In genomic region chr5:135569755-135570452, GRCh38 we compare ENCODE assay signal across 8 cellular contexts. TPM values are rescaled to one million over a fixed set of nuclear protein-coding genes. Genes with fewer than 3 reads are reported as not detected.
DNase-seq lines count a peak whose midpoint lies in the region; ATAC-seq and TF ChIP-seq lines count a peak whose summit lies in the region.

No MANE protein-coding gene starts in this region.

- H3F3A ChIP-seq in SK-N-SH (replicated peaks; ENCODE audit: insufficient read depth), result no peaks in the 10 kb centered on the region

- intact Hi-C loops in heart right ventricle (cut with DNase I), result loop anchor here in 3 of 10 donors (10.0 kb wide), 2 partner anchors 155 to 645 kb away; no protein-coding TSS in a partner anchor

- TF ChIP-seq EP300 in SK-N-SH (IDR thresholded peaks at IDR 0.05; ENCODE audit: borderline replicate concordance in 1 of 2, low read depth in 1 of 2, low read length in 1 of 2), result no peak

- H3K9me3 ChIP-seq in SK-N-SH (no peaks in the 10 kb centered on the region), heart right ventricle (no peaks in the 10 kb centered on the region)

- peak; percentile 56 for TF ChIP-seq CTCF in SK-N-SH (IDR thresholded peaks at IDR 0.05)
- peak in 7 of 9 donors; percentile 14 to 45 (median 35) for TF ChIP-seq CTCF in heart right ventricle (IDR thresholded peaks at IDR 0.05)

- H3K79me2 ChIP-seq in SK-N-SH (ENCODE audit: insufficient read depth), result no peaks in the 10 kb centered on the region

- H2AFZ ChIP-seq in SK-N-SH (ENCODE audit: low read depth), result no peak overlapping the region

- H3K9ac ChIP-seq in SK-N-SH, result no peak overlapping the region

- CTCF ChIA-PET in SK-N-SH (lab: Yijun Ruan, JAX), result interaction anchor here (0.9 to 25.1 kb wide), 6 partner anchors 10 to 262 kb away, joined by 3 to 409 read pairs (median 136); partner anchors contain the start of gene SLC25A48

- H3K36me3 ChIP-seq in SK-N-SH (replicated peaks in 1 of 2; ENCODE audit: control insufficient read depth in 1 of 2, insufficient read depth in 2 of 2, low read length in 1 of 2) (no peaks in the 10 kb centered on the region), heart right ventricle (no peaks in the 10 kb centered on the region)

- ATAC-seq in heart right ventricle (peak in 3 of 8 donors; percentile 30 to 51 (median 46)), GM18868 (IDR thresholded peaks at IDR 0.05; ENCODE audit: unreplicated experiment) (no peak), HG02885 (IDR thresholded peaks at IDR 0.05; ENCODE audit: poor library complexity, unreplicated experiment) (no peak)

- no peaks in the 10 kb centered on the region for H4K20me1 ChIP-seq in SK-N-SH (ENCODE audit: insufficient read depth)

- no peaks in the 10 kb centered on the region for H3K9me2 ChIP-seq in SK-N-SH

- no peaks in the 10 kb centered on the region for H3K27me3 ChIP-seq in SK-N-SH (ENCODE audit: insufficient read depth)
- peaks cover 0 to 50% (median 16%) of the 10 kb centered on the region in 7 donors for H3K27me3 ChIP-seq in heart right ventricle

- no peaks in the 10 kb centered on the region for H3K4me1 ChIP-seq in SK-N-SH (ENCODE audit: control insufficient read depth in 1 of 2, insufficient read depth in 2 of 2, low read depth in 1 of 2, low read length in 1 of 2)
- H3K4me1 ChIP-seq in heart right ventricle, result no peaks in the 10 kb centered on the region

- POLR2A ChIA-PET in SK-N-SH (lab: Yijun Ruan, JAX), result no interaction called here

- DNase-seq in DMS 273 (lab: John Stamatoyannopoulos, UW; ENCODE audit: unreplicated experiment) (peak; percentile 89), HuH-7.5 (ENCODE audit: low spot score) (peak; percentile 38), SK-N-SH (peak; percentile 51), heart right ventricle (no peak)
- DNase-seq in activated effector memory CD4-positive, alpha-beta T cell treated with Interleukin-2 at 50 U/mL for 16 hours, result no peak
- DNase-seq in NK-92 treated with Interleukin-12 subunit alpha and Interleukin-12 subunit beta, amount 100 ng/mL, for 24 hours (lab: John Stamatoyannopoulos, UW), result no peak

- H3K4me3 ChIP-seq in SK-N-SH (ENCODE audit: low read depth in 2 of 2, low read length in 1 of 2), result no peak overlapping the region
- no peak overlapping the region for H3K4me3 ChIP-seq in heart right ventricle

- no peak overlapping the region for H3K4me2 ChIP-seq in SK-N-SH

- H3K27ac ChIP-seq in SK-N-SH (ENCODE audit: low read depth in 2 of 2, low read length in 1 of 2) (no peak overlapping the region), heart right ventricle (no peak overlapping the region)

- 0 out of 2 replicates have a peak, but pooled peaks have one; percentile 11 for TF ChIP-seq RAD21 in SK-N-SH (IDR thresholded peaks at IDR 0.05; ENCODE audit: low read length)

- WGBS in SK-N-SH (ENCODE audit: low lambda C conversion rate), result 29% methylated on average over 8 of the region's 10 CpGs
- 47 to 51% methylated on average over 10 of the region's 10 CpGs for WGBS in heart right ventricle, 2 donors

TF ChIP-seq in SK-N-SH, 30 proteins besides CTCF, POLR2A, EP300 and RAD21:
- TF ChIP-seq EZH2phosphoT487 (IDR thresholded peaks at IDR 0.05; ENCODE audit: borderline replicate concordance, low read depth) (no peak), SMC3 (IDR thresholded peaks at IDR 0.05; ENCODE audit: low read depth, low read length) (peak; percentile 34), SIN3A (IDR thresholded peaks at IDR 0.05; ENCODE audit: borderline replicate concordance, low read depth, low read length) (no peak), NFIC (IDR thresholded peaks at IDR 0.05; ENCODE audit: borderline replicate concordance) (no peak), FOXM1 (IDR thresholded peaks at IDR 0.05; ENCODE audit: low read depth) (no peak)

RNA-seq across cellular contexts. Expression of gene CXCL14, which starts 8.9 kb away (rescaled TPM):
- 0.05 and 0.08 TPM in 2 replicates for polyA plus RNA-seq in SK-N-SH (2012; rRNA removed)
- 0.04 and 0.09 TPM in 2 replicates for polyA plus RNA-seq in SK-N-SH (2012; cell fraction: cytosol; rRNA removed)
- polyA plus RNA-seq in SK-N-SH (2012; cell fraction: nucleus; rRNA removed), result 0.05 TPM in 2 replicates
- total RNA-seq in heart right ventricle, result 1 to 10 TPM in 3 of 10 donors, under 1 TPM in 7; 0.28 to 2.2 (median 0.51) TPM
- 1 to 10 TPM in 1 of 2 donors, under 1 TPM in 1; 0.30 to 1.2 TPM for polyA plus RNA-seq in heart right ventricle

RNA-seq across cellular contexts. Expression of gene NEUROG1, which starts 34.1 kb away (rescaled TPM):
- polyA plus RNA-seq in SK-N-SH (2012; rRNA removed), result not detected in 2 replicates
- not detected in 2 replicates for polyA plus RNA-seq in SK-N-SH (2012; cell fraction: cytosol; rRNA removed)
- polyA plus RNA-seq in SK-N-SH (2012; cell fraction: nucleus; rRNA removed), result not detected in 2 replicates
- not detected for total RNA-seq in heart right ventricle
- not detected for polyA plus RNA-seq in heart right ventricle

Comparison
In these comparisons a context has a peak if more than half of its experiments do, and no peak if none do; other contexts are left out.
1. DNase-seq: peak in DMS 273 (single experiment), HuH-7.5 (single experiment) and SK-N-SH (single experiment); none in heart right ventricle (0 of 2), activated effector memory CD4-positive, alpha-beta T cell treated with Interleukin-2 at 50 U/mL for 16 hours (single experiment) and NK-92 treated with Interleukin-12 subunit alpha and Interleukin-12 subunit beta, amount 100 ng/mL, for 24 hours (single experiment).